Comparison of ENCODE assay signal across 29 cellular contexts in the genomic region with DNA sequence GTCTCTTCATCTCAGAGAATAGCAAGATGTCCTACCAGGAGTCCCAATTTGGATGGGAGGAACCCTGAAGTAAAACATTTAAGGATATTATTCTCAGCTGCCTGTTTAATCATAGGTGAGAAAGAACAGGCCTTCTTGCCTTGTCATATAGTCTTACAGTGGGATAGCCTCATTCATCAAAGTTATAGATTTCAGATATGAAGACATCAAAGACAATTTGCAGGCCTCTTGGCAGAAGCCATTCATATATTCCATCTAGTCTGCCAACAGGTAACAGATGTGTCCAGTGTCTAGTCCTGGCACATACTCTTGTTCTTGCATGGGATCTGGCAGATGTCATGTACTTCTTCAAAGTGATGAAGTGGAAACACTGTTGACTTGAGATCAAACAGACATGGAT.
"Had no signal": no experiment of that assay in that cellular context is flagged by ENCODE, and none has a peak within 500 bp of the region (broad histone marks: within the 10 kb centered on the region; RNA-seq: fewer than 3 reads in every experiment).

No MANE protein-coding gene starts in this region.

- H3K27me3 ChIP-seq: esophagus squamous epithelium, heart right ventricle, left lung, neutrophil, right atrium auricular region, suprapubic skin, transverse colon, upper lobe of right lung, uterus had no signal

- H3K4me2 ChIP-seq: smooth muscle cell had no signal

- H3K27ac ChIP-seq: coronary artery, esophagus squamous epithelium, left lung, lower lobe of right lung, neutrophil, parathyroid adenoma, prostate gland, suprapubic skin, transverse colon, upper lobe of right lung, uterus had no signal

- H3K27me3 Mint-ChIP-seq: effector memory CD8-positive, alpha-beta T cell; stimulated activated naive CD8-positive, alpha-beta T cell treated with anti-CD3 and anti-CD28 coated beads, Interleukin-15, amount 100 ng/mL, for 72 hours had no signal

- H3K4me1 Mint-ChIP-seq: natural killer cell; stimulated activated naive CD8-positive, alpha-beta T cell treated with anti-CD3 and anti-CD28 coated beads, Interleukin-15, amount 100 ng/mL, for 72 hours had no signal

- DNase-seq: effector memory CD8-positive, alpha-beta T cell; erythroblast; esophagus squamous epithelium; foreskin melanocyte; glutamatergic neuron; heart right ventricle; hippocampal formation; left cardiac atrium; left lung; lower lobe of right lung; natural killer cell; stimulated activated CD4-positive, alpha-beta T cell treated with anti-CD3 and anti-CD28 coated beads, Interleukin-12 subunit alpha, Interleukin-12 subunit beta, amount 100 ng/mL, for 4 hours; stimulated activated CD4-positive, alpha-beta T cell treated with anti-CD3 and anti-CD28 coated beads, Interleukin-1b, Interleukin-23, amount 100 ng/mL, for 48 hours; stimulated activated CD4-positive, alpha-beta T cell treated with anti-CD3 and anti-CD28 coated beads, Interleukin-4, amount 100 ng/mL, for 1 hour; stimulated activated CD8-positive, alpha-beta memory T cell treated with anti-CD3 and anti-CD28 coated beads, Interleukin-4, amount 100 ng/mL, for 48 hours; stimulated activated naive CD4-positive, alpha-beta T cell; stimulated activated naive CD8-positive, alpha-beta T cell treated with anti-CD3 and anti-CD28 coated beads, Interleukin-15, amount 100 ng/mL, for 72 hours; transverse colon; upper lobe of right lung; uterus had no signal

- H3K79me2 ChIP-seq: parathyroid adenoma had no signal

- H3K27ac Mint-ChIP-seq: effector memory CD8-positive, alpha-beta T cell; natural killer cell; stimulated activated naive CD8-positive, alpha-beta T cell treated with anti-CD3 and anti-CD28 coated beads, Interleukin-15, amount 100 ng/mL, for 72 hours had no signal

- H3K9me3 ChIP-seq: esophagus squamous epithelium, left lung, lower lobe of right lung, neutrophil, prostate gland, right atrium auricular region, suprapubic skin, transverse colon, upper lobe of right lung, uterus had no signal

- H3K4me1 ChIP-seq: left lung, lower lobe of right lung, parathyroid adenoma, upper lobe of right lung, uterus had no signal

- H2AFZ ChIP-seq: parathyroid adenoma had no signal

- H3K36me3 ChIP-seq: esophagus squamous epithelium, heart right ventricle, left lung, lower lobe of right lung, neutrophil, prostate gland, right atrium auricular region, suprapubic skin, transverse colon, upper lobe of right lung, uterus had no signal

- H3K9ac ChIP-seq: parathyroid adenoma had no signal

- H3K4me3 Mint-ChIP-seq: effector memory CD8-positive, alpha-beta T cell; natural killer cell; stimulated activated naive CD8-positive, alpha-beta T cell treated with anti-CD3 and anti-CD28 coated beads, Interleukin-15, amount 100 ng/mL, for 72 hours had no signal

- H3K36me3 Mint-ChIP-seq: natural killer cell had no signal

- H3K4me3 ChIP-seq: coronary artery, esophagus squamous epithelium, heart right ventricle, left lung, lower lobe of right lung, prostate gland, right atrium auricular region, smooth muscle cell, suprapubic skin, transverse colon, upper lobe of right lung, uterus had no signal

- FAIRE-seq: endometrium, islet of Langerhans had no signal
